1 cellular context compared by ENCODE assay signal in the genomic region with DNA sequence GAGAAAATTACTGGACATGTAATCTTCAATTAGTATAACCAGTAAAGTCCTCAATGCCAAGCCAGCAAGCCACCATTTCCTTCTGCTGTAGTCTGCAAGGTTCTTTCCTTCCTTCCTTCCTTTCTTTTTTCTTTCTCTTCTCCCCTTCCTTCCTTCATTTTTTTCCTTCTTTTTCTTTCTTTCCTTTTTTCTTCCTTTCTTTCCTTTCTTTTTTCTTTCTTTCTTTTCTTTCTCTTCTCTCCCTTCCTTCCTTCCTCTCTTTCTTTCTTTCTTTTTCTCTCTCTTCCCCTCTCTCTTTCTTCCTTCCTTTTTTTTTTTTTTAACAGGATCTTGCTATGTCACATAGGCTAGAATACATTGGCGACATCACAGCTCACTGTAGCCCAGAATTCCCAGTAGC.
TF ChIP-seq lines count a peak whose summit lies in the region.

No MANE protein-coding gene starts in this region.

TF ChIP-seq in GM23338, 12 proteins besides CTCF, POLR2A, EP300 and RAD21 (continued from another document):
- TF ChIP-seq, protein P1, sequence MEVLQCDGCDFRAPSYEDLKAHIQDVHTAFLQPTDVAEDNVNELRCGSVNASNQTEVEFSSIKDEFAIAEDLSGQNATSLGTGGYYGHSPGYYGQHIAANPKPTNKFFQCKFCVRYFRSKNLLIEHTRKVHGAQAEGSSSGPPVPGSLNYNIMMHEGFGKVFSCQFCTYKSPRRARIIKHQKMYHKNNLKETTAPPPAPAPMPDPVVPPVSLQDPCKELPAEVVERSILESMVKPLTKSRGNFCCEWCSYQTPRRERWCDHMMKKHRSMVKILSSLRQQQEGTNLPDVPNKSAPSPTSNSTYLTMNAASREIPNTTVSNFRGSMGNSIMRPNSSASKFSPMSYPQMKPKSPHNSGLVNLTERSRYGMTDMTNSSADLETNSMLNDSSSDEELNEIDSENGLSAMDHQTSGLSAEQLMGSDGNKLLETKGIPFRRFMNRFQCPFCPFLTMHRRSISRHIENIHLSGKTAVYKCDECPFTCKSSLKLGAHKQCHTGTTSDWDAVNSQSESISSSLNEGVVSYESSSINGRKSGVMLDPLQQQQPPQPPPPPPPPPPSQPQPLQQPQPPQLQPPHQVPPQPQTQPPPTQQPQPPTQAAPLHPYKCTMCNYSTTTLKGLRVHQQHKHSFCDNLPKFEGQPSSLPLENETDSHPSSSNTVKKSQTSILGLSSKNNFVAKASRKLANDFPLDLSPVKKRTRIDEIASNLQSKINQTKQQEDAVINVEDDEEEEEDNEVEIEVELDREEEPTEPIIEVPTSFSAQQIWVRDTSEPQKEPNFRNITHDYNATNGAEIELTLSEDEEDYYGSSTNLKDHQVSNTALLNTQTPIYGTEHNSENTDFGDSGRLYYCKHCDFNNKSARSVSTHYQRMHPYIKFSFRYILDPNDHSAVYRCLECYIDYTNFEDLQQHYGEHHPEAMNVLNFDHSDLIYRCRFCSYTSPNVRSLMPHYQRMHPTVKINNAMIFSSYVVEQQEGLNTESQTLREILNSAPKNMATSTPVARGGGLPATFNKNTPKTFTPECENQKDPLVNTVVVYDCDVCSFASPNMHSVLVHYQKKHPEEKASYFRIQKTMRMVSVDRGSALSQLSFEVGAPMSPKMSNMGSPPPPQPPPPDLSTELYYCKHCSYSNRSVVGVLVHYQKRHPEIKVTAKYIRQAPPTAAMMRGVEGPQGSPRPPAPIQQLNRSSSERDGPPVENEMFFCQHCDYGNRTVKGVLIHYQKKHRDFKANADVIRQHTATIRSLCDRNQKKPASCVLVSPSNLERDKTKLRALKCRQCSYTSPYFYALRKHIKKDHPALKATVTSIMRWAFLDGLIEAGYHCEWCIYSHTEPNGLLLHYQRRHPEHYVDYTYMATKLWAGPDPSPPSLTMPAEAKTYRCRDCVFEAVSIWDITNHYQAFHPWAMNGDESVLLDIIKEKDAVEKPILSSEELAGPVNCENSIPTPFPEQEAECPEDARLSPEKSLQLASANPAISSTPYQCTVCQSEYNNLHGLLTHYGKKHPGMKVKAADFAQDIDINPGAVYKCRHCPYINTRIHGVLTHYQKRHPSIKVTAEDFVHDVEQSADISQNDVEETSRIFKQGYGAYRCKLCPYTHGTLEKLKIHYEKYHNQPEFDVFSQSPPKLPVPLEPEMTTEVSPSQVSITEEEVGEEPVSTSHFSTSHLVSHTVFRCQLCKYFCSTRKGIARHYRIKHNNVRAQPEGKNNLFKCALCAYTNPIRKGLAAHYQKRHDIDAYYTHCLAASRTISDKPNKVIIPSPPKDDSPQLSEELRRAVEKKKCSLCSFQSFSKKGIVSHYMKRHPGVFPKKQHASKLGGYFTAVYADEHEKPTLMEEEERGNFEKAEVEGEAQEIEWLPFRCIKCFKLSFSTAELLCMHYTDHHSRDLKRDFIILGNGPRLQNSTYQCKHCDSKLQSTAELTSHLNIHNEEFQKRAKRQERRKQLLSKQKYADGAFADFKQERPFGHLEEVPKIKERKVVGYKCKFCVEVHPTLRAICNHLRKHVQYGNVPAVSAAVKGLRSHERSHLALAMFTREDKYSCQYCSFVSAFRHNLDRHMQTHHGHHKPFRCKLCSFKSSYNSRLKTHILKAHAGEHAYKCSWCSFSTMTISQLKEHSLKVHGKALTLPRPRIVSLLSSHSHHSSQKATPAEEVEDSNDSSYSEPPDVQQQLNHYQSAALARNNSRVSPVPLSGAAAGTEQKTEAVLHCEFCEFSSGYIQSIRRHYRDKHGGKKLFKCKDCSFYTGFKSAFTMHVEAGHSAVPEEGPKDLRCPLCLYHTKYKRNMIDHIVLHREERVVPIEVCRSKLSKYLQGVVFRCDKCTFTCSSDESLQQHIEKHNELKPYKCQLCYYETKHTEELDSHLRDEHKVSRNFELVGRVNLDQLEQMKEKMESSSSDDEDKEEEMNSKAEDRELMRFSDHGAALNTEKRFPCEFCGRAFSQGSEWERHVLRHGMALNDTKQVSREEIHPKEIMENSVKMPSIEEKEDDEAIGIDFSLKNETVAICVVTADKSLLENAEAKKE (CRISPR knock-in tag; IDR thresholded peaks at IDR 0.05): no peak
- TF ChIP-seq EZH2 (IDR thresholded peaks at IDR 0.05; ENCODE audit: low read depth, unreplicated experiment): no peak
TF ChIP-seq in GM23338: peak in this region for 0.
